ENCODE assay signal across 8 cellular contexts in genomic region chr10:19816420-19817250, GRCh38. TPM values are rescaled to one million over a fixed set of nuclear protein-coding genes. Genes with fewer than 3 reads are reported as not detected.
DNase-seq lines count a peak whose midpoint lies in the region; ATAC-seq and TF ChIP-seq lines count a peak whose summit lies in the region.

TSS of gene PLXDC2 (plus strand) at chr10:19816432.

- no peak within 1 kb of the TSS for H3K4me3 ChIP-seq in NB4 (ENCODE audit: low read depth, low read length)
- peak within 1 kb of the TSS; percentile 47 to 53 for H3K4me3 ChIP-seq in body of pancreas
- H3K4me3 ChIP-seq in iPS-18a (ENCODE audit: low read length) = peak within 1 kb of the TSS; percentile 97

- TF ChIP-seq CTCF in NB4 (IDR thresholded peaks at IDR 0.05; ENCODE audit: low read depth, low read length) (no peak), body of pancreas (IDR thresholded peaks at IDR 0.05) (no peak)

- peak within 1 kb of the TSS; percentile 89 for H3K9ac ChIP-seq in iPS-18a (ENCODE audit: low read length)

- H3K27ac ChIP-seq in body of pancreas = peak within 1 kb of the TSS; percentile 19 to 71 (median 58)
- H3K27ac ChIP-seq in iPS-18a (ENCODE audit: low read length) = peak within 1 kb of the TSS; percentile 53

- H3K4me1 ChIP-seq in body of pancreas (peaks cover 20% of the 10 kb centered on the region), iPS-18a (ENCODE audit: control insufficient read depth, low read depth, low read length) (peaks cover 24% of the 10 kb centered on the region)

- no peak for TF ChIP-seq POLR2A in NB4 (IDR thresholded peaks at IDR 0.05; ENCODE audit: extremely low read depth, insufficient read length)
- TF ChIP-seq POLR2A in body of pancreas (IDR thresholded peaks at IDR 0.05) = peak in 1 of 3 donors; percentile 37

- 1% methylated on average over 25 to 61 of the region's 65 CpGs for WGBS in body of pancreas, 2 donors

- ATAC-seq in GM19351 (IDR thresholded peaks at IDR 0.05; ENCODE audit: unreplicated experiment) (peak; percentile 63), body of pancreas (peak; percentile 38), sciatic nerve (peak; percentile 57), HG02884 (IDR thresholded peaks at IDR 0.05; ENCODE audit: unreplicated experiment) (no peak)

- H3K36me3 ChIP-seq in body of pancreas (replicated peaks in 1 of 2; ENCODE audit: insufficient read depth in 1 of 2, low read depth in 2 of 2) (no peaks in the 10 kb centered on the region), iPS-18a (ENCODE audit: control insufficient read depth, low read depth, low read length) (peaks cover 4% of the 10 kb centered on the region)

- intact Hi-C loops in body of pancreas (cut with DNase I) = no loop called here
- intact Hi-C loops in sciatic nerve (cut with DNase I) = no loop called here

- DNase-seq in AG08396 (ENCODE audit: low spot score) (peak; percentile 22), NB4 (ENCODE audit: low read depth) (peak; percentile 36), body of pancreas (peak; percentile 21 to 43 (median 31)), sciatic nerve (ENCODE audit: low spot score) (peak; percentile 77), pons (ENCODE audit: low spot score) (no peak)

- H3K27me3 ChIP-seq in body of pancreas = peaks cover 0 to 6% of the 10 kb centered on the region in 2 donors
- H3K27me3 ChIP-seq in iPS-18a (ENCODE audit: control insufficient read depth, insufficient read depth, low read length) = no peaks in the 10 kb centered on the region

- no peaks in the 10 kb centered on the region for H3K9me3 ChIP-seq in body of pancreas
- H3K9me3 ChIP-seq in iPS-18a (ENCODE audit: control insufficient read depth, low read depth, low read length) = no peaks in the 10 kb centered on the region

RNA-seq across cellular contexts. Expression of gene PLXDC2, which starts in this region (rescaled TPM):
- total RNA-seq in body of pancreas (10 to 100 TPM in 1 of 2 donors, 1 to 10 TPM in 1; 8.2 to 13.5 TPM), sciatic nerve (118 TPM)
